ENCODE assay signal across 13 cellular contexts in genomic region chr3:170553788-170554620, GRCh38.
DNase-seq lines count a peak whose midpoint lies in the region; ATAC-seq and TF ChIP-seq lines count a peak whose summit lies in the region.
"Had no signal": no experiment of that assay in that cellular context is flagged by ENCODE, and none has a peak within 500 bp of the region (broad histone marks: within the 10 kb centered on the region; RNA-seq: fewer than 3 reads in every experiment).

No MANE protein-coding gene starts in this region.

- ATAC-seq in GM18519 (IDR thresholded peaks at IDR 0.05; ENCODE audit: low FRiP score, unreplicated experiment) (no peak), HG02798 (IDR thresholded peaks at IDR 0.05; ENCODE audit: poor library complexity, unreplicated experiment) (no peak)
- ATAC-seq: T-helper 17 cell had no signal

- DNase-seq in COLO668 (lab: John Stamatoyannopoulos, UW; ENCODE audit: unreplicated experiment) (peak; percentile 45), amniotic epithelial cell (ENCODE audit: low read depth) (peak; percentile 7), iris pigment epithelial cell (ENCODE audit: low read depth) (peak; percentile 11), amygdala (lab: John Stamatoyannopoulos, UW) (no peak)
- DNase-seq: activated CD4-positive, CD25-positive, alpha-beta regulatory T cell; adrenal gland; DMS153; glutamatergic neuron; stimulated activated CD4-positive, alpha-beta T cell treated with anti-CD3 and anti-CD28 coated beads, Interleukin-2, amount 100 ng/mL, for 48 hours; T-helper 17 cell had no signal

- TF ChIP-seq EP300 in Ishikawa (IDR thresholded peaks at IDR 0.05; ENCODE audit: borderline replicate concordance) = no peak

- peak; percentile 32; the same call in 1 of the 2 replicates for TF ChIP-seq RAD21 in Ishikawa (IDR thresholded peaks at IDR 0.05; ENCODE audit: low read depth)

TF ChIP-seq in Ishikawa, 13 proteins besides CTCF, POLR2A, EP300 and RAD21:
- TF ChIP-seq MAX (IDR thresholded peaks at IDR 0.05) (no peak), YY1 (IDR thresholded peaks at IDR 0.05; ENCODE audit: low read depth) (no peak), REST (IDR thresholded peaks at IDR 0.05; ENCODE audit: low read depth) (no peak), TCF12 (IDR thresholded peaks at IDR 0.05; ENCODE audit: low read depth) (no peak), TAF1 (IDR thresholded peaks at IDR 0.05; ENCODE audit: low read depth) (no peak), TEAD4 (IDR thresholded peaks at IDR 0.05) (no peak), NFIC (IDR thresholded peaks at IDR 0.05) (no peak), CREB1 (IDR thresholded peaks at IDR 0.05; ENCODE audit: low read depth) (no peak), EGR1 (IDR thresholded peaks at IDR 0.05) (no peak), FOXM1 (IDR thresholded peaks at IDR 0.05; ENCODE audit: borderline replicate concordance, low read depth) (no peak), CEBPB (IDR thresholded peaks at IDR 0.05) (no peak), ZBTB7A (IDR thresholded peaks at IDR 0.05; ENCODE audit: low read depth) (no peak), USF1 (IDR thresholded peaks at IDR 0.05) (no peak)

Comparison
In these comparisons a context has a peak if more than half of its experiments do, and no peak if none do; other contexts are left out.
1. DNase-seq: peak in COLO668 (single experiment), amniotic epithelial cell (single experiment) and iris pigment epithelial cell (single experiment); none in amygdala (0 of 56).